ENCODE assay signal across 14 cellular contexts in genomic region chr5:74476197-74477081, GRCh38.
"Had no signal": no experiment of that assay in that cellular context is flagged by ENCODE, and none has a peak within 500 bp of the region (broad histone marks: within the 10 kb centered on the region; RNA-seq: fewer than 3 reads in every experiment).

No MANE protein-coding gene starts in this region.

- H3K27ac Mint-ChIP-seq: activated CD8-positive, alpha-beta memory T cell treated with anti-CD3 and anti-CD28 coated beads, Interleukin-2, amount 10 ng/mL, durations not matched to agents 7 days and 5 days; activated naive CD8-positive, alpha-beta T cell treated with anti-CD3 and anti-CD28 coated beads, Interleukin-2, amount 10 ng/mL, durations not matched to agents 7 days and 5 days had no signal

- H3K27ac ChIP-seq: esophagus muscularis mucosa, heart left ventricle, right atrium auricular region, thyroid gland had no signal

- H3K27me3 ChIP-seq: esophagus muscularis mucosa, right atrium auricular region, thyroid gland had no signal

- H3K9me3 ChIP-seq: esophagus muscularis mucosa, heart left ventricle, right atrium auricular region, thyroid gland had no signal

- H3K4me1 ChIP-seq: esophagus muscularis mucosa, right atrium auricular region, thyroid gland had no signal

- H3K4me3 ChIP-seq: esophagus muscularis mucosa, heart left ventricle, right atrium auricular region, thyroid gland had no signal

- H3K4me1 Mint-ChIP-seq: activated naive CD8-positive, alpha-beta T cell treated with anti-CD3 and anti-CD28 coated beads, Interleukin-2, amount 10 ng/mL, durations not matched to agents 7 days and 5 days had no signal

- H3K4me3 Mint-ChIP-seq: activated CD8-positive, alpha-beta memory T cell treated with anti-CD3 and anti-CD28 coated beads, Interleukin-2, amount 10 ng/mL, durations not matched to agents 7 days and 5 days; activated naive CD8-positive, alpha-beta T cell treated with anti-CD3 and anti-CD28 coated beads, Interleukin-2, amount 10 ng/mL, durations not matched to agents 7 days and 5 days; activated T-cell treated with anti-CD3 and anti-CD28 coated beads, Interleukin-2, amount 50 U/mL, for 4 hours; neural crest cell had no signal

- DNase-seq: activated CD4-positive, alpha-beta T cell treated with anti-CD3 and anti-CD28 coated beads, Interleukin-2, amount 50 U/mL, for 4 hours; activated CD8-positive, alpha-beta memory T cell treated with anti-CD3 and anti-CD28 coated beads, Interleukin-2, amount 10 ng/mL, durations not matched to agents 7 days and 5 days; activated naive CD8-positive, alpha-beta T cell treated with anti-CD3 and anti-CD28 coated beads, Interleukin-2, amount 10 ng/mL, durations not matched to agents 7 days and 5 days; activated T-cell treated with anti-CD3 and anti-CD28 coated beads, Interleukin-2, amount 50 U/mL, for 4 hours; aorta; heart left ventricle; mammary epithelial cell; posterior cingulate gyrus; small intestine; thyroid gland had no signal

- H3K9me3 Mint-ChIP-seq: activated naive CD8-positive, alpha-beta T cell treated with anti-CD3 and anti-CD28 coated beads, Interleukin-2, amount 10 ng/mL, durations not matched to agents 7 days and 5 days; activated T-cell treated with anti-CD3 and anti-CD28 coated beads, Interleukin-2, amount 50 U/mL, for 4 hours; neural crest cell had no signal

- H3K36me3 ChIP-seq: esophagus muscularis mucosa, heart left ventricle, right atrium auricular region, thyroid gland had no signal

- ATAC-seq: activated CD8-positive, alpha-beta memory T cell treated with anti-CD3 and anti-CD28 coated beads, Interleukin-2, amount 10 ng/mL, durations not matched to agents 7 days and 5 days; activated T-cell treated with anti-CD3 and anti-CD28 coated beads, Interleukin-2, amount 50 U/mL, for 4 hours; heart left ventricle; left lobe of liver had no signal

- H3K36me3 Mint-ChIP-seq: activated CD8-positive, alpha-beta memory T cell treated with anti-CD3 and anti-CD28 coated beads, Interleukin-2, amount 10 ng/mL, durations not matched to agents 7 days and 5 days; activated naive CD8-positive, alpha-beta T cell treated with anti-CD3 and anti-CD28 coated beads, Interleukin-2, amount 10 ng/mL, durations not matched to agents 7 days and 5 days had no signal
